19 cellular contexts compared by ENCODE assay signal in the genomic region with DNA sequence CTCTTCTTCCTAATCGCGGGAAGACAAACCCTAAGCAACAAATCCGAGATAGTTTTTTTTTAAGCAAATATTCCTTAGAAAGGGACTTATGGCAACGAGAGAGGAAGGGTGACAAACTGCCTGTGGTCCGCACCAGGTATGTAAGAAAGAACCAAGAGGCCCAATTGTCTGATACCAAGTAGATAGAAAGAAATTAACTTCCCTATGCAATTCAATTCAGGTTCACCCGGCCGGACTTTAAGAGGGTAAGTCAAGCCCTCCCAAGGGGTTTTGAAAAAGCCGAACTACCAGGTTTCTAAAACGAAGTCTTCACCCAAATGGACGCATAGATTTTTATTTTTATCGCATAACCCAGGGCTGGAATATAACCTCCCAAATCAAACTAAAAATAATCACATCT. TPM values are rescaled to one million over a fixed set of nuclear protein-coding genes. Genes with fewer than 3 reads are reported as not detected.
DNase-seq lines count a peak whose midpoint lies in the region; ATAC-seq, FAIRE-seq and TF ChIP-seq lines count a peak whose summit lies in the region.
"Had no signal": no experiment of that assay in that cellular context is flagged by ENCODE, and none has a peak within 500 bp of the region (broad histone marks: within the 10 kb centered on the region; RNA-seq: fewer than 3 reads in every experiment).

No MANE protein-coding gene starts in this region.

- H3K9me3 Mint-ChIP-seq in nephron, result no peaks in the 10 kb centered on the region
- H3K9me3 Mint-ChIP-seq in type B pancreatic cell, result no peaks in the 10 kb centered on the region
- H3K9me3 Mint-ChIP-seq in activated CD8-positive, alpha-beta T cell treated with anti-CD3 and anti-CD28 coated beads for 36 hours, result no peaks in the 10 kb centered on the region
- H3K9me3 Mint-ChIP-seq: activated CD4-positive, alpha-beta T cell treated with anti-CD3 and anti-CD28 coated beads, Interleukin-2, amount 10 ng/mL, durations not matched to agents 24 days and 14 days; activated T-helper 1 cell treated with anti-CD3 and anti-CD28 coated beads, Interleukin-12 subunit alpha, Interleukin-12 subunit beta, Interleukin-2, Interleukin-4 antibody, amounts not matched to agents 30 ng/mL and 10 ng/mL and 1 ng/mL, durations not matched to agents 14 hours and 24 hours and 36 hours; T-helper 1 cell treated with Interleukin-12 subunit alpha and Interleukin-12 subunit beta and Interleukin-4 antibody, amounts not matched to agents 30 μg/mL and 1 μg/mL, for 36 hours had no signal

- H3K27me3 ChIP-seq in SK-N-SH (ENCODE audit: insufficient read depth) (no peaks in the 10 kb centered on the region), endothelial cell of umbilical vein (ENCODE audit: control insufficient read depth in 2 of 2, insufficient read depth in 2 of 2, low read length in 2 of 2) (no peaks in the 10 kb centered on the region)

- H2AFZ ChIP-seq in SK-N-SH (ENCODE audit: low read depth) (peak overlapping the region; percentile 77; the same call in 1 of the 2 replicates), endothelial cell of umbilical vein (ENCODE audit: low read depth, low read length) (no peak overlapping the region)

- H3K27ac ChIP-seq in SK-N-SH (ENCODE audit: low read depth in 2 of 2, low read length in 1 of 2) (peak overlapping the region in 1 of 2 experiments; percentile 49; a peak in 1 of 4 replicates), endothelial cell of umbilical vein (ENCODE audit: insufficient read depth, low read depth, low read length) (no peak overlapping the region)
- H3K27ac ChIP-seq: 22Rv1, HL-60 had no signal

- dilution Hi-C loops in endothelial cell of umbilical vein (cut with MboI; ENCODE audit: extremely low pct_ligation_motif_present, low sequenced_read_pairs), result no loop called here

- H3K9ac ChIP-seq in SK-N-SH, result peak overlapping the region; percentile 48; the same call in 1 of the 2 replicates
- no peak overlapping the region for H3K9ac ChIP-seq in endothelial cell of umbilical vein (replicated peaks; ENCODE audit: extremely low read depth, insufficient read depth, low read length)

- H3K4me2 ChIP-seq in SK-N-SH (peak overlapping the region; percentile 79), endothelial cell of umbilical vein (ENCODE audit: insufficient read depth, low read length) (peak overlapping the region; percentile 35)

- peak overlapping the region; percentile 7 to 89 (median 37) for H3K27ac Mint-ChIP-seq in nephron
- H3K27ac Mint-ChIP-seq in type B pancreatic cell, result peak overlapping the region; percentile 23
- no peak overlapping the region for H3K27ac Mint-ChIP-seq in activated CD8-positive, alpha-beta T cell treated with anti-CD3 and anti-CD28 coated beads for 36 hours
- H3K27ac Mint-ChIP-seq: activated CD4-positive, alpha-beta T cell treated with anti-CD3 and anti-CD28 coated beads, Interleukin-2, amount 10 ng/mL, durations not matched to agents 24 days and 14 days; activated T-helper 1 cell treated with anti-CD3 and anti-CD28 coated beads, Interleukin-12 subunit alpha, Interleukin-12 subunit beta, Interleukin-2, Interleukin-4 antibody, amounts not matched to agents 30 ng/mL and 10 ng/mL and 1 ng/mL, durations not matched to agents 14 hours and 24 hours and 36 hours; T-helper 1 cell treated with Interleukin-12 subunit alpha and Interleukin-12 subunit beta and Interleukin-4 antibody, amounts not matched to agents 30 μg/mL and 1 μg/mL, for 36 hours had no signal

- intact Hi-C loops in endothelial cell of umbilical vein (cut with micrococcal nuclease), result loop anchor here (5.0 kb wide), 2 partner anchors 273 to 583 kb away; no protein-coding TSS in a partner anchor
- intact Hi-C loops in activated CD8-positive, alpha-beta T cell treated with anti-CD3 and anti-CD28 coated beads for 36 hours (cut with micrococcal nuclease), result no loop called here

- H3K36me3 Mint-ChIP-seq in nephron (ENCODE audit: low read depth) (peaks cover 7% of the 10 kb centered on the region), type B pancreatic cell (peaks cover 29% of the 10 kb centered on the region)
- peaks cover 50% of the 10 kb centered on the region for H3K36me3 Mint-ChIP-seq in activated CD8-positive, alpha-beta T cell treated with anti-CD3 and anti-CD28 coated beads for 36 hours (ENCODE audit: low read depth)

- TF ChIP-seq EP300 in SK-N-SH (IDR thresholded peaks at IDR 0.05; ENCODE audit: borderline replicate concordance in 1 of 2, low read depth in 1 of 2, low read length in 1 of 2), result no peak

- H3K9me1 ChIP-seq in endothelial cell of umbilical vein (replicated peaks; ENCODE audit: control insufficient read depth, extremely low read depth, insufficient read depth, low read length), result no peaks in the 10 kb centered on the region

- H3K4me3 Mint-ChIP-seq in nephron (peak overlapping the region; percentile 75 to 84 (median 75)), type B pancreatic cell (peak overlapping the region; percentile 89)
- H3K4me3 Mint-ChIP-seq in activated CD8-positive, alpha-beta T cell treated with anti-CD3 and anti-CD28 coated beads for 36 hours, result no peak overlapping the region
- H3K4me3 Mint-ChIP-seq: activated CD4-positive, alpha-beta T cell treated with anti-CD3 and anti-CD28 coated beads, Interleukin-2, amount 10 ng/mL, durations not matched to agents 24 days and 14 days; activated T-helper 1 cell treated with anti-CD3 and anti-CD28 coated beads, Interleukin-12 subunit alpha, Interleukin-12 subunit beta, Interleukin-2, Interleukin-4 antibody, amounts not matched to agents 30 ng/mL and 10 ng/mL and 1 ng/mL, durations not matched to agents 14 hours and 24 hours and 36 hours; T-helper 1 cell treated with Interleukin-12 subunit alpha and Interleukin-12 subunit beta and Interleukin-4 antibody, amounts not matched to agents 30 μg/mL and 1 μg/mL, for 36 hours had no signal

- CTCF ChIA-PET in SK-N-SH (lab: Yijun Ruan, JAX), result interaction anchor here (1.2 kb wide), 1 partner anchor 16 kb away, joined by 3 read pairs; no protein-coding TSS in a partner anchor
- CTCF ChIA-PET in endothelial cell of umbilical vein (lab: Charles Lee), result interaction anchor here (1.0 kb wide), 1 partner anchor 287 kb away, joined by 3 read pairs; no protein-coding TSS in a partner anchor
- CTCF ChIA-PET in activated CD8-positive, alpha-beta T cell treated with anti-CD3 and anti-CD28 coated beads for 36 hours (lab: Charles Lee), result no interaction called here

- H3K27me3 Mint-ChIP-seq in nephron (ENCODE audit: low read depth), result peaks cover 77% of the 10 kb centered on the region
- H3K27me3 Mint-ChIP-seq in type B pancreatic cell, result peaks cover 75% of the 10 kb centered on the region
- H3K27me3 Mint-ChIP-seq in activated CD8-positive, alpha-beta T cell treated with anti-CD3 and anti-CD28 coated beads for 36 hours, result no peaks in the 10 kb centered on the region
- H3K27me3 Mint-ChIP-seq: activated CD4-positive, alpha-beta T cell treated with anti-CD3 and anti-CD28 coated beads, Interleukin-2, amount 10 ng/mL, durations not matched to agents 24 days and 14 days had no signal

- H3K4me3 ChIP-seq in SK-N-SH (ENCODE audit: low read depth in 2 of 2, low read length in 1 of 2) (peak overlapping the region; percentile 54 to 63), endothelial cell of umbilical vein (replicated peaks in 1 of 3; ENCODE audit: insufficient read depth in 1 of 3, low read depth in 1 of 3, low read length in 3 of 3) (no peak overlapping the region)

- no TSS peak for BruUV-seq in endothelial cell of umbilical vein (replicated peaks; lab: Mats Ljungman, UMichigan)

- peaks cover 11% of the 10 kb centered on the region for H3F3A ChIP-seq in SK-N-SH (replicated peaks; ENCODE audit: insufficient read depth)

- H3K4me1 Mint-ChIP-seq in nephron (peaks cover 37% of the 10 kb centered on the region), type B pancreatic cell (ENCODE audit: unreplicated experiment) (peaks cover 27% of the 10 kb centered on the region)
- H3K4me1 Mint-ChIP-seq in activated CD8-positive, alpha-beta T cell treated with anti-CD3 and anti-CD28 coated beads for 36 hours (ENCODE audit: low read depth), result no peaks in the 10 kb centered on the region
- H3K4me1 Mint-ChIP-seq: activated CD4-positive, alpha-beta T cell treated with anti-CD3 and anti-CD28 coated beads, Interleukin-2, amount 10 ng/mL, durations not matched to agents 24 days and 14 days had no signal

- TF ChIP-seq POLR2A in endothelial cell of umbilical vein (IDR thresholded peaks at IDR 0.05; ENCODE audit: low read depth, low read length), result no peak

- POLR2A ChIA-PET in SK-N-SH (lab: Yijun Ruan, JAX), result no interaction called here
- POLR2A ChIA-PET in endothelial cell of umbilical vein (lab: Charles Lee), result no interaction called here
- POLR2A ChIA-PET in activated CD8-positive, alpha-beta T cell treated with anti-CD3 and anti-CD28 coated beads for 36 hours (lab: Charles Lee), result no interaction called here

- H3K36me3 ChIP-seq in SK-N-SH (replicated peaks in 1 of 2; ENCODE audit: control insufficient read depth in 1 of 2, insufficient read depth in 2 of 2, low read length in 1 of 2) (no peaks in the 10 kb centered on the region), endothelial cell of umbilical vein (ENCODE audit: control insufficient read depth in 2 of 2, extremely low read depth in 1 of 2, insufficient read depth in 2 of 2, low read length in 2 of 2) (no peaks in the 10 kb centered on the region)

- H3K4me1 ChIP-seq in SK-N-SH (ENCODE audit: control insufficient read depth in 1 of 2, insufficient read depth in 2 of 2, low read depth in 1 of 2, low read length in 1 of 2) (peaks cover 0 to 30% of the 10 kb centered on the region in 2 experiments; a peak in 2 of 4 replicates), endothelial cell of umbilical vein (ENCODE audit: control insufficient read depth, extremely low read depth, insufficient read depth, low read length) (no peaks in the 10 kb centered on the region)

- no peak for TF ChIP-seq CTCF in SK-N-SH (IDR thresholded peaks at IDR 0.05)
- no peak for TF ChIP-seq CTCF in endothelial cell of umbilical vein (IDR thresholded peaks at IDR 0.05; ENCODE audit: extremely low read depth in 1 of 2, insufficient read depth in 1 of 2, low read depth in 1 of 2, low read length in 2 of 2)
- no peak for TF ChIP-seq CTCF in nephron (IDR thresholded peaks at IDR 0.05; ENCODE audit: unreplicated experiment in 3 of 3)
- TF ChIP-seq CTCF in type B pancreatic cell (conservative IDR thresholded peaks at IDR 0.05), result no peak
- no peak for TF ChIP-seq CTCF in activated CD8-positive, alpha-beta T cell treated with anti-CD3 and anti-CD28 coated beads for 36 hours (IDR thresholded peaks at IDR 0.05)

- peaks cover 9% of the 10 kb centered on the region for H3K79me2 ChIP-seq in SK-N-SH (ENCODE audit: insufficient read depth)
- H3K79me2 ChIP-seq in endothelial cell of umbilical vein (ENCODE audit: control insufficient read depth, insufficient read depth, low read length), result no peaks in the 10 kb centered on the region

- no peaks in the 10 kb centered on the region for H3K9me2 ChIP-seq in SK-N-SH

- TF ChIP-seq RAD21 in SK-N-SH (IDR thresholded peaks at IDR 0.05; ENCODE audit: low read length), result no peak

- DNase-seq in SK-N-SH (no peak), endothelial cell of umbilical vein (ENCODE audit: low read depth, low spot score) (no peak), type B pancreatic cell (ENCODE audit: extremely low spot score, unreplicated experiment) (no peak), GM19239 (ENCODE audit: insufficient read length, low spot score) (no peak)
- DNase-seq in activated CD8-positive, alpha-beta T cell treated with anti-CD3 and anti-CD28 coated beads for 36 hours, result no peak
- no peak for DNase-seq in stimulated activated CD4-positive, alpha-beta T cell treated with anti-CD3 and anti-CD28 coated beads, Interleukin-12 subunit alpha, Interleukin-12 subunit beta, amount 100 ng/mL, for 4 hours
- DNase-seq: activated CD4-positive, alpha-beta T cell treated with anti-CD3 and anti-CD28 coated beads, Interleukin-2, amount 10 ng/mL, durations not matched to agents 24 days and 14 days; DMS 273 treated with DMSO at 0.1 percent for 48 hours; NCI-H2107; occipital lobe; stimulated activated CD4-positive, alpha-beta T cell treated with anti-CD3 and anti-CD28 coated beads, Interleukin-4, amount 100 ng/mL, for 24 hours; stimulated activated naive CD4-positive, alpha-beta T cell treated with Interleukin-2 at 50 U/mL for 16 hours had no signal

- 71% methylated on average over 11 of the region's 11 CpGs for WGBS in SK-N-SH (ENCODE audit: low lambda C conversion rate)

- H4K20me1 ChIP-seq in SK-N-SH (ENCODE audit: insufficient read depth) (no peaks in the 10 kb centered on the region), endothelial cell of umbilical vein (replicated peaks; ENCODE audit: control insufficient read depth, extremely low read depth, insufficient read depth, low read length) (no peaks in the 10 kb centered on the region)

- FAIRE-seq in endothelial cell of umbilical vein (lab: Jason Lieb, UNC) (no peak), GM19239 (lab: Jason Lieb, UNC) (no peak)

- no peaks in the 10 kb centered on the region for H3K9me3 ChIP-seq in SK-N-SH
- no peaks in the 10 kb centered on the region for H3K9me3 ChIP-seq in endothelial cell of umbilical vein (replicated peaks; ENCODE audit: control insufficient read depth, insufficient read depth, low read length)

- no peak for ATAC-seq in SK-N-SH treated with all-trans-retinoic acid at 6 μM for 48 hours
- no peak for ATAC-seq in activated CD8-positive, alpha-beta T cell treated with anti-CD3 and anti-CD28 coated beads for 36 hours

RNA-seq across cellular contexts. Expression of gene MAB21L2, which starts 1.7 kb away (rescaled TPM):
- 0.92 and 1.2 TPM in 2 replicates for polyA plus RNA-seq in SK-N-SH (2012; rRNA removed)
- polyA plus RNA-seq in SK-N-SH (2012; cell fraction: cytosol; rRNA removed), result 0.90 and 1.3 TPM in 2 replicates
- polyA plus RNA-seq in SK-N-SH (2012; cell fraction: nucleus; rRNA removed), result 0.36 and 0.74 TPM in 2 replicates
- not detected in 2 replicates for total RNA-seq in endothelial cell of umbilical vein
- polyA plus RNA-seq in endothelial cell of umbilical vein, result not detected in 2 replicates
- 0.01 TPM in 1 of 2 replicates, not detected in the other for polyA plus RNA-seq in endothelial cell of umbilical vein (2011; cell fraction: cytosol; rRNA removed)
- polyA plus RNA-seq in endothelial cell of umbilical vein (2011; cell fraction: nucleus; rRNA removed), result not detected in 2 replicates
- 0.27 and 0.29 TPM in 2 replicates for polyA plus RNA-seq in endothelial cell of umbilical vein (2012)
- polyA minus RNA-seq in endothelial cell of umbilical vein, result not detected in 2 replicates
- polyA minus RNA-seq in endothelial cell of umbilical vein (2011; cell fraction: cytosol; rRNA and poly(A)+ RNA removed), result not detected
- polyA minus RNA-seq in endothelial cell of umbilical vein (2011; cell fraction: nucleus; rRNA and poly(A)+ RNA removed), result not detected in 2 replicates
- 0.55 and 114 TPM in 2 replicates for total RNA-seq in type B pancreatic cell (ENCODE audit: low replicate concordance)
- not detected for total RNA-seq in activated CD8-positive, alpha-beta T cell treated with anti-CD3 and anti-CD28 coated beads for 36 hours
- total RNA-seq: activated CD4-positive, alpha-beta T cell treated with anti-CD3 and anti-CD28 coated beads, Interleukin-2, amount 10 ng/mL, durations not matched to agents 24 days and 14 days; activated T-helper 1 cell treated with anti-CD3 and anti-CD28 coated beads, Interleukin-12 subunit alpha, Interleukin-12 subunit beta, Interleukin-2, Interleukin-4 antibody, amounts not matched to agents 30 ng/mL and 10 ng/mL and 1 ng/mL, durations not matched to agents 14 hours and 24 hours and 36 hours; MCF 10A; occipital lobe had no signal

Comparison
In these comparisons a context has a peak if more than half of its experiments do, and no peak if none do; other contexts are left out.
1. H3K4me3 ChIP-seq: peak in SK-N-SH (2 of 2); none in endothelial cell of umbilical vein (0 of 3).